Comparison of ENCODE assay signal across 28 cellular contexts in the genomic region with DNA sequence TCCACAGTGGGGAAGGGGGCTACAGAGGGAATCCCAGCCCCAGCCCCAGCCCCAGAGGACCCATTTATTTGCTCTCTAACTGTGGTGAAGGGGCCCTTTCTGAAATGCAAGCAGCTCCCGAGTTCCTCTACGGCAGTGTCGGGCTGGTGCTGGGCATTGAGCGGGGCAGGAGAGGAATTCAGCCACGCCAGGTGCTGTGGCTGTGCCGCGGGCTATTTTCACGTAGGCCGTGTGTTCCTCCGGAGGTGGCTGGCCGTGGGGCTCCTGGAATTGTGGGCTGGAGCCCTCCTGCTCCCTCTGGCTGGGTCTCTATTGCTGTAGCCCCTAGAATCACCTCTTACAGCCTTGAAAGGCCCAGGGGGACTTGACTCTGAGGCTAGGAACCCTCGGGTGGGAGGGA. TPM values are rescaled to one million over a fixed set of nuclear protein-coding genes. Genes with fewer than 3 reads are reported as not detected.
"Had no signal": no experiment of that assay in that cellular context is flagged by ENCODE, and none has a peak within 500 bp of the region (broad histone marks: within the 10 kb centered on the region; RNA-seq: fewer than 3 reads in every experiment).

No MANE protein-coding gene starts in this region.

- H3K36me3 Mint-ChIP-seq: activated CD8-positive, alpha-beta memory T cell treated with anti-CD3 and anti-CD28 coated beads, Interleukin-2, amount 10 ng/mL, durations not matched to agents 7 days and 5 days; activated naive CD8-positive, alpha-beta T cell; natural killer cell treated with Interleukin-12 subunit alpha and Interleukin-12 subunit beta and Interleukin-15 and Interleukin-18, amount 100 ng/mL, for 72 hours; stimulated activated effector memory CD8-positive, alpha-beta T cell treated with anti-CD3 and anti-CD28 coated beads, Interleukin-12 subunit alpha, Interleukin-12 subunit beta, amount 100 ng/mL, for 72 hours had no signal

- H3K27me3 ChIP-seq: right lobe of liver, uterus had no signal

- H3K36me3 ChIP-seq: esophagus squamous epithelium, left ventricle myocardium inferior, right lobe of liver, thoracic aorta, uterus had no signal

- H3K4me1 Mint-ChIP-seq: activated B cell treated with CpG ODN at 0.5 μM for 24 hours had no signal

- H3K4me3 ChIP-seq: esophagus squamous epithelium, left ventricle myocardium inferior, lung, mucosa of descending colon, right lobe of liver, skin epidermis, thoracic aorta, uterus had no signal

- DNase-seq: activated B cell treated with CpG ODN at 0.5 μM for 24 hours; activated CD8-positive, alpha-beta memory T cell treated with anti-CD3 and anti-CD28 coated beads, Interleukin-2, amount 10 ng/mL, durations not matched to agents 7 days and 5 days; activated CD8-positive, alpha-beta T cell treated with anti-CD3 and anti-CD28 coated beads, Interleukin-2, amount 10 ng/mL, durations not matched to agents 7 days and 5 days; activated naive CD4-positive, alpha-beta T cell treated with Interleukin-2 at 50 U/mL for 16 hours; activated T-cell treated with anti-CD3 and anti-CD28 coated beads, Interleukin-2, amount 50 U/mL, for 48 hours; dermis blood vessel endothelial cell; effector CD4-positive, alpha-beta T cell; esophagus squamous epithelium; foreskin melanocyte; glutamatergic neuron; left ventricle myocardium inferior; mesendoderm; mucosa of descending colon; posterior cingulate gyrus; right lobe of liver; stimulated activated CD4-positive, alpha-beta T cell treated with anti-CD3 and anti-CD28 coated beads, Interleukin-12 subunit alpha, Interleukin-12 subunit beta, amount 100 ng/mL, for 4 hours; stimulated activated CD4-positive, alpha-beta T cell treated with anti-CD3 and anti-CD28 coated beads, Interleukin-4, amount 100 ng/mL, for 1 hour; T-helper 17 cell; T1000; trophoblast cell; uterus had no signal

- ATAC-seq: T-helper 17 cell had no signal

- H3K9me3 Mint-ChIP-seq: activated B cell treated with CpG ODN at 0.5 μM for 24 hours; natural killer cell treated with Interleukin-12 subunit alpha and Interleukin-12 subunit beta and Interleukin-15 and Interleukin-18, amount 100 ng/mL, for 72 hours; stimulated activated effector memory CD8-positive, alpha-beta T cell treated with anti-CD3 and anti-CD28 coated beads, Interleukin-12 subunit alpha, Interleukin-12 subunit beta, amount 100 ng/mL, for 72 hours; stimulated activated naive CD8-positive, alpha-beta T cell treated with anti-CD3 and anti-CD28 coated beads, Interleukin-15, Interleukin-2, amounts not matched to agents 100 ng/mL and 50 ng/mL, for 24 hours had no signal

- H3K4me3 Mint-ChIP-seq: activated B cell treated with CpG ODN at 0.5 μM for 24 hours; activated CD8-positive, alpha-beta memory T cell treated with anti-CD3 and anti-CD28 coated beads, Interleukin-2, amount 10 ng/mL, durations not matched to agents 7 days and 5 days; activated CD8-positive, alpha-beta T cell treated with anti-CD3 and anti-CD28 coated beads, Interleukin-2, amount 10 ng/mL, durations not matched to agents 7 days and 5 days; activated naive CD8-positive, alpha-beta T cell; natural killer cell treated with Interleukin-12 subunit alpha and Interleukin-12 subunit beta and Interleukin-15 and Interleukin-18, amount 100 ng/mL, for 72 hours; stimulated activated effector memory CD8-positive, alpha-beta T cell treated with anti-CD3 and anti-CD28 coated beads, Interleukin-12 subunit alpha, Interleukin-12 subunit beta, amount 100 ng/mL, for 72 hours; stimulated activated naive CD8-positive, alpha-beta T cell treated with anti-CD3 and anti-CD28 coated beads, Interleukin-15, Interleukin-2, amounts not matched to agents 100 ng/mL and 50 ng/mL, for 24 hours; T-helper 17 cell had no signal

- H3K27ac Mint-ChIP-seq: activated B cell treated with CpG ODN at 0.5 μM for 24 hours; activated CD8-positive, alpha-beta memory T cell treated with anti-CD3 and anti-CD28 coated beads, Interleukin-2, amount 10 ng/mL, durations not matched to agents 7 days and 5 days; activated CD8-positive, alpha-beta T cell treated with anti-CD3 and anti-CD28 coated beads, Interleukin-2, amount 10 ng/mL, durations not matched to agents 7 days and 5 days; activated naive CD8-positive, alpha-beta T cell; natural killer cell treated with Interleukin-12 subunit alpha and Interleukin-12 subunit beta and Interleukin-15 and Interleukin-18, amount 100 ng/mL, for 72 hours; stimulated activated naive CD8-positive, alpha-beta T cell treated with anti-CD3 and anti-CD28 coated beads, Interleukin-15, Interleukin-2, amounts not matched to agents 100 ng/mL and 50 ng/mL, for 24 hours; T-helper 17 cell had no signal

RNA-seq across cellular contexts. Expression of gene SYT7, which starts 48.2 kb away (rescaled TPM):
- total RNA-seq: activated B cell treated with CpG ODN at 0.5 μM for 24 hours; activated CD8-positive, alpha-beta memory T cell treated with anti-CD3 and anti-CD28 coated beads, Interleukin-2, amount 10 ng/mL, durations not matched to agents 7 days and 5 days; activated CD8-positive, alpha-beta T cell treated with anti-CD3 and anti-CD28 coated beads, Interleukin-2, amount 10 ng/mL, durations not matched to agents 7 days and 5 days; natural killer cell treated with Interleukin-12 subunit alpha and Interleukin-12 subunit beta and Interleukin-15 and Interleukin-18, amount 100 ng/mL, for 72 hours; T-helper 17 cell had no signal

RNA-seq across cellular contexts. Expression of gene DAGLA, which starts 51.1 kb away (rescaled TPM):
- total RNA-seq: activated B cell treated with CpG ODN at 0.5 μM for 24 hours; activated CD8-positive, alpha-beta memory T cell treated with anti-CD3 and anti-CD28 coated beads, Interleukin-2, amount 10 ng/mL, durations not matched to agents 7 days and 5 days had no signal
